12 cellular contexts compared by ENCODE assay signal in the genomic region with DNA sequence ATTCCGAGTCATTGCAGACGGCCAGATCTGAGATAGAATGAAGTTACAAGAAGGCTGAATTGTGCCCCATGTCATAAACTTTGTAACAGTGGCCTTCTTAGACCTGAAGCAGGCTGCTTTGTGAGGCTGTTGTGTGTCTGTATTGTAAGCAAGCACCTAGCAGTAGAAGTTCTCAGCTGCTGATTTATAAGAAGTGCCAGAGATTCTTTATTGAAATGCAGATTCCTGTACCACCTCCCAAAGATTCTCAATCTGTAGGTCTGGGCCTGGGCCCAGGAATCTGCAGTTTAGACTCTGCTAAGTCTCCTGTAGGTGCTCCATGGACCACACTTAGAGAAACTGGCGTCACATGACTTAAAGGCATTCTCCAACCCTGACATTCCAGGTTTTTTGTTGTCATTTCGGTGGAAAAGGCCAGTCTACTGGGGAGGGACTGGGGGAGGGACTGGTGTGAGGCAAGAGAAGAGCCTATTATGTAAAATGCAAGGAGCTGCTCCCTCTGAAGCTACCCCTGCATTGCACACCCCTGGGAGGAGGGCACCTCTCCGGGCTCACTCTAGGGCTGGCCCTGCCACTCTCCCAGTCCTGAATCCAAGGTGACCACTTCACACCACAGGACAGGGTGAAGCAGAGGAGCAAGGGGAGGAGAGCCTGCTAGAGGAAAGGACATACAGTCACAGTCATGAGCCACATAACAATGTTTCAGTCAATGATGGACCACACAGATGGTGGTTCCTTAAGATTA. TPM values are rescaled to one million over a fixed set of nuclear protein-coding genes. Genes with fewer than 3 reads are reported as not detected.
DNase-seq lines count a peak whose midpoint lies in the region; ATAC-seq and TF ChIP-seq lines count a peak whose summit lies in the region.
"Had no signal": no experiment of that assay in that cellular context is flagged by ENCODE, and none has a peak within 500 bp of the region (broad histone marks: within the 10 kb centered on the region; RNA-seq: fewer than 3 reads in every experiment).

No MANE protein-coding gene starts in this region.

- H3K9me3 ChIP-seq in ES-I3 (ENCODE audit: control insufficient read depth, insufficient read depth, low read length) = no peaks in the 10 kb centered on the region
- H3K9me3 ChIP-seq in parathyroid adenoma (ENCODE audit: control insufficient read depth, low read length) = no peaks in the 10 kb centered on the region
- no peaks in the 10 kb centered on the region for H3K9me3 ChIP-seq in naive thymus-derived CD4-positive, alpha-beta T cell (ENCODE audit: control insufficient read depth in 2 of 3, low read length in 3 of 3)
- H3K9me3 ChIP-seq: uterus had no signal

- peak; percentile 42 for DNase-seq in OCI-M1 (lab: John Stamatoyannopoulos, UW)
- DNase-seq in epithelial cell of proximal tubule (ENCODE audit: low read depth) = no peak
- DNase-seq in COLO668 (lab: John Stamatoyannopoulos, UW; ENCODE audit: unreplicated experiment) = no peak
- DNase-seq in naive thymus-derived CD4-positive, alpha-beta T cell = no peak
- DNase-seq in NCI-H510A (lab: John Stamatoyannopoulos, UW) = no peak
- DNase-seq: foreskin keratinocyte had no signal

- peak overlapping the region; percentile 62 for H2AFZ ChIP-seq in parathyroid adenoma

- TF ChIP-seq CTCF in epithelial cell of proximal tubule (conservative IDR thresholded peaks at IDR 0.05; ENCODE audit: low read depth, low read length) (no peak), parathyroid adenoma (IDR thresholded peaks at IDR 0.05) (no peak)

- no peaks in the 10 kb centered on the region for H3K9me3 Mint-ChIP-seq in naive thymus-derived CD4-positive, alpha-beta T cell
- H3K9me3 Mint-ChIP-seq: stimulated activated memory B cell treated with anti-CD40 and anti-IgM and Interleukin-4, amounts not matched to agents 10 μg/mL and 1 μg/mL and 100 μg/mL, for 72 hours had no signal

- H3K36me3 ChIP-seq in ES-I3 (ENCODE audit: insufficient read depth, low read length) (no peaks in the 10 kb centered on the region), parathyroid adenoma (ENCODE audit: control insufficient read depth, insufficient read depth, low read length) (no peaks in the 10 kb centered on the region)
- no peaks in the 10 kb centered on the region for H3K36me3 ChIP-seq in naive thymus-derived CD4-positive, alpha-beta T cell (ENCODE audit: control insufficient read depth in 2 of 3, insufficient read depth in 3 of 3, low read length in 3 of 3)
- H3K36me3 ChIP-seq: uterus had no signal

- H3K27ac ChIP-seq in parathyroid adenoma = no peak overlapping the region
- H3K27ac ChIP-seq in naive thymus-derived CD4-positive, alpha-beta T cell (ENCODE audit: low read depth, low read length) = no peak overlapping the region
- H3K27ac ChIP-seq: foreskin keratinocyte, uterus had no signal

- no peaks in the 10 kb centered on the region; the same call in 1 of the 2 replicates for H3K4me1 ChIP-seq in ES-I3 (ENCODE audit: insufficient read depth, low read length)
- no peaks in the 10 kb centered on the region for H3K4me1 ChIP-seq in parathyroid adenoma
- H3K4me1 ChIP-seq in naive thymus-derived CD4-positive, alpha-beta T cell (ENCODE audit: control insufficient read depth in 2 of 2, insufficient read depth in 2 of 2, low read length in 2 of 2) = peaks cover 0 to 6% of the 10 kb centered on the region in 2 donors
- H3K4me1 ChIP-seq: foreskin keratinocyte, uterus had no signal

- no peak overlapping the region for H3K4me2 ChIP-seq in parathyroid adenoma (ENCODE audit: low read length)

- H3K79me2 ChIP-seq in parathyroid adenoma = no peaks in the 10 kb centered on the region

- H3K27me3 ChIP-seq in parathyroid adenoma (ENCODE audit: control insufficient read depth, insufficient read depth, low read length) = no peaks in the 10 kb centered on the region
- no peaks in the 10 kb centered on the region for H3K27me3 ChIP-seq in naive thymus-derived CD4-positive, alpha-beta T cell (ENCODE audit: control insufficient read depth in 2 of 2, insufficient read depth in 2 of 2, low read length in 2 of 2)
- H3K27me3 ChIP-seq: uterus had no signal

- CTCF ChIA-PET in naive thymus-derived CD4-positive, alpha-beta T cell (lab: Charles Lee) = interaction anchor here (0.6 to 3.3 kb wide), 2 partner anchors 30 to 282 kb away, joined by 3 to 15 read pairs; no protein-coding TSS in a partner anchor

- H3K4me3 ChIP-seq in epithelial cell of proximal tubule (ENCODE audit: low read depth, low read length) (peak overlapping the region; percentile 43), parathyroid adenoma (ENCODE audit: low read depth, low read length) (no peak overlapping the region)
- no peak overlapping the region for H3K4me3 ChIP-seq in naive thymus-derived CD4-positive, alpha-beta T cell (ENCODE audit: low read length)

- peak overlapping the region in 1 of 10 donors; percentile 60 for H3K4me3 Mint-ChIP-seq in naive thymus-derived CD4-positive, alpha-beta T cell

- H3K9ac ChIP-seq in ES-I3 (ENCODE audit: low read depth, low read length) (peak overlapping the region; percentile 23; the same call in 1 of the 2 replicates), parathyroid adenoma (no peak overlapping the region)

- POLR2A ChIA-PET in naive thymus-derived CD4-positive, alpha-beta T cell (lab: Charles Lee) = interaction anchor here (1.0 kb wide), 1 partner anchor 393 kb away, joined by 3 read pairs; the partner anchor contains the start of gene INTS6

- no peak for ATAC-seq in HG03159 (IDR thresholded peaks at IDR 0.05; ENCODE audit: unreplicated experiment)
- ATAC-seq in naive thymus-derived CD4-positive, alpha-beta T cell = no peak
- ATAC-seq: stimulated activated memory B cell treated with anti-CD40 and anti-IgM and Interleukin-4, amounts not matched to agents 10 μg/mL and 1 μg/mL and 100 μg/mL, for 72 hours had no signal

- no peak overlapping the region for H3K27ac Mint-ChIP-seq in naive thymus-derived CD4-positive, alpha-beta T cell
- H3K27ac Mint-ChIP-seq: stimulated activated memory B cell treated with anti-CD40 and anti-IgM and Interleukin-4, amounts not matched to agents 10 μg/mL and 1 μg/mL and 100 μg/mL, for 72 hours had no signal

- H3K27me3 Mint-ChIP-seq in naive thymus-derived CD4-positive, alpha-beta T cell = peaks cover 0 to 24% (median 11%) of the 10 kb centered on the region in 5 donors

- peaks cover 0 to 12% (median 7%) of the 10 kb centered on the region in 7 donors for H3K4me1 Mint-ChIP-seq in naive thymus-derived CD4-positive, alpha-beta T cell

- no peaks in the 10 kb centered on the region for H3K36me3 Mint-ChIP-seq in naive thymus-derived CD4-positive, alpha-beta T cell
- H3K36me3 Mint-ChIP-seq: stimulated activated memory B cell treated with anti-CD40 and anti-IgM and Interleukin-4, amounts not matched to agents 10 μg/mL and 1 μg/mL and 100 μg/mL, for 72 hours had no signal

- intact Hi-C loops in naive thymus-derived CD4-positive, alpha-beta T cell (cut with micrococcal nuclease) = loop anchor here (1.0 to 2.0 kb wide), 3 partner anchors 19 to 356 kb away; no protein-coding TSS in a partner anchor

RNA-seq across cellular contexts. Expression of gene TMEM272, which starts 0.8 kb away (rescaled TPM):
- not detected in 2 replicates for total RNA-seq in epithelial cell of proximal tubule
- total RNA-seq in naive thymus-derived CD4-positive, alpha-beta T cell = 10 to 100 TPM in 2 of 5 experiments, 1 to 10 TPM in 2, under 1 TPM in 1; 0.19 to 23.3 (median 5.9) TPM
- under 1 TPM; 0.74 to 0.75 TPM for polyA plus RNA-seq in naive thymus-derived CD4-positive, alpha-beta T cell
- total RNA-seq: dermis microvascular lymphatic vessel endothelial cell, foreskin keratinocyte had no signal
- polyA plus RNA-seq: foreskin keratinocyte had no signal

RNA-seq across cellular contexts. Expression of gene CCDC70, which starts 16.0 kb away (rescaled TPM):
- not detected in 2 replicates for total RNA-seq in epithelial cell of proximal tubule
- not detected for total RNA-seq in naive thymus-derived CD4-positive, alpha-beta T cell
- polyA plus RNA-seq in naive thymus-derived CD4-positive, alpha-beta T cell = not detected
- total RNA-seq: dermis microvascular lymphatic vessel endothelial cell, foreskin keratinocyte, uterus had no signal
- polyA plus RNA-seq: foreskin keratinocyte had no signal

RNA-seq across cellular contexts. Expression of gene DHRS12, which starts 41.8 kb away (rescaled TPM):
- total RNA-seq in epithelial cell of proximal tubule = 2.4 and 5.5 TPM in 2 replicates
- total RNA-seq in naive thymus-derived CD4-positive, alpha-beta T cell = 10 to 100 TPM in 4 of 5 experiments, 1 to 10 TPM in 1; 6.7 to 25.3 (median 20.1) TPM
- polyA plus RNA-seq in naive thymus-derived CD4-positive, alpha-beta T cell = 10 to 100 TPM; 24.8 to 27.1 TPM
